ENCODE assay signal across 15 cellular contexts in genomic region chr1:174740248-174740990, GRCh38.
A peak's percentile ranks its signal among the peaks of the same experiment; 100 is the strongest.
DNase-seq lines count a peak whose midpoint lies in the region; ATAC-seq, FAIRE-seq and TF ChIP-seq lines count a peak whose summit lies in the region.
"Had no signal": no experiment of that assay in that cellular context is flagged by ENCODE, and none has a peak within 500 bp of the region (broad histone marks: within the 10 kb centered on the region; RNA-seq: fewer than 3 reads in every experiment).

No MANE protein-coding gene starts in this region.

- H3K9me3 ChIP-seq in neutrophil = no peaks in the 10 kb centered on the region
- H3K9me3 ChIP-seq: suprapubic skin had no signal

- TF ChIP-seq CTCF in epithelial cell of esophagus (IDR thresholded peaks at IDR 0.05; ENCODE audit: insufficient read depth, low read depth, low read length, missing control alignments) = no peak
- no peak for TF ChIP-seq CTCF in neutrophil (IDR thresholded peaks at IDR 0.05)

- H3K27ac ChIP-seq in neutrophil = peak overlapping the region; percentile 83
- H3K27ac ChIP-seq: dorsolateral prefrontal cortex, HL-60, suprapubic skin had no signal

- no peak overlapping the region for H3K4me3 ChIP-seq in epithelial cell of esophagus (ENCODE audit: low read length)
- H3K4me3 ChIP-seq in neutrophil (ENCODE audit: low read depth in 1 of 2, low read length in 1 of 2) = no peak overlapping the region
- H3K4me3 ChIP-seq: dorsolateral prefrontal cortex, suprapubic skin had no signal

- no peak for ATAC-seq in activated CD4-positive, CD25-positive, alpha-beta regulatory T cell treated with anti-CD3 and anti-CD28 coated beads, Interleukin-2, amount 50 U/mL, for 24 hours
- ATAC-seq in GM19035 (IDR thresholded peaks at IDR 0.05; ENCODE audit: unreplicated experiment) = no peak

- FAIRE-seq in GM12892 (lab: Jason Lieb, UNC) = peak; percentile 46

- no peaks in the 10 kb centered on the region for H3K36me3 ChIP-seq in neutrophil
- H3K36me3 ChIP-seq: suprapubic skin had no signal

- H3K4me1 ChIP-seq in neutrophil (ENCODE audit: control insufficient read depth in 1 of 2, insufficient read depth in 1 of 2, low read depth in 1 of 2, low read length in 1 of 2) = peaks cover 33 to 41% of the 10 kb centered on the region in 2 experiments
- H3K4me1 ChIP-seq: suprapubic skin had no signal

- no peak for TF ChIP-seq POLR2A in GM12892 (IDR thresholded peaks at IDR 0.05; ENCODE audit: low read depth, low read length)

- H3K27me3 ChIP-seq in neutrophil = no peaks in the 10 kb centered on the region
- H3K27me3 ChIP-seq: dorsolateral prefrontal cortex, suprapubic skin had no signal

- DNase-seq in GM12892 (ENCODE audit: insufficient read length) = no peak
- peak; percentile 44 for DNase-seq in NOMO-1 treated with DMSO at 0.1 percent for 48 hours (lab: John Stamatoyannopoulos, UW; ENCODE audit: unreplicated experiment)
- DNase-seq in epithelial cell of esophagus (ENCODE audit: low read depth) = peak; percentile 64
- no peak for DNase-seq in cerebellum (ENCODE audit: low spot score)
- DNase-seq: CD8-positive, alpha-beta memory T cell; dorsolateral prefrontal cortex; head of caudate nucleus; NCI-H1048; nephron progenitor cell; SHP77 treated with DMSO at 0.1 percent for 48 hours had no signal

Comparison
In these comparisons a context has a peak if more than half of its experiments do, and no peak if none do; other contexts are left out.
1. DNase-seq: peak in NOMO-1 treated with DMSO at 0.1 percent for 48 hours (single experiment) and epithelial cell of esophagus (single experiment); none in GM12892 (single experiment) and cerebellum (single experiment).